ENCODE assay signal across 1 cellular context in genomic region chr17:65787503-65787902, GRCh38.
TF ChIP-seq lines count a peak whose summit lies in the region.

No MANE protein-coding gene starts in this region.

TF ChIP-seq in HepG2, 621 proteins besides CTCF, POLR2A, EP300 and RAD21 (continued from another document):
- no peak for TF ChIP-seq IRF2 (CRISPR knock-in tag; IDR thresholded peaks at IDR 0.05)
- no peak for TF ChIP-seq HOXA3 (CRISPR knock-in tag; IDR thresholded peaks at IDR 0.05)
- TF ChIP-seq SP140L (CRISPR knock-in tag; IDR thresholded peaks at IDR 0.05; ENCODE audit: borderline replicate concordance) = no peak
- no peak for TF ChIP-seq ZNF782 (CRISPR knock-in tag; IDR thresholded peaks at IDR 0.05; ENCODE audit: borderline replicate concordance)
